ENCODE assay signal across 1 cellular context in genomic region chr4:72325215-72325614, GRCh38.
A peak's percentile ranks its signal among the peaks of the same experiment; 100 is the strongest.
TF ChIP-seq lines count a peak whose summit lies in the region.

No MANE protein-coding gene starts in this region.

TF ChIP-seq in HEK293, 187 proteins besides CTCF, POLR2A, EP300 and RAD21 (continued from another document):
- TF ChIP-seq ZNF223 (tag by site-specific recombination; IDR thresholded peaks at IDR 0.05) (no peak), REST (tag by site-specific recombination; IDR thresholded peaks at IDR 0.05) (no peak), ZNF580 (tag by site-specific recombination; IDR thresholded peaks at IDR 0.05) (0 out of 2 replicates have a peak, but pooled peaks have one; percentile 54), ZNF843 (tag by site-specific recombination; IDR thresholded peaks at IDR 0.05) (peak; percentile 92), PRDM6 (tag by site-specific recombination; IDR thresholded peaks at IDR 0.05) (peak; percentile 95), OVOL3 (tag by site-specific recombination; IDR thresholded peaks at IDR 0.05) (peak; percentile 60; the same call in 1 of the 2 replicates), ZNF776 (tag by site-specific recombination; IDR thresholded peaks at IDR 0.05; ENCODE audit: borderline replicate concordance) (no peak), ZNF549 (tag by site-specific recombination; IDR thresholded peaks at IDR 0.05) (no peak), ZBTB26 (tag by site-specific recombination; optimal IDR thresholded peaks at IDR 0.05) (no peak), ZNF138 (tag by site-specific recombination; IDR thresholded peaks at IDR 0.05; ENCODE audit: borderline replicate concordance) (no peak), OSR2 (tag by site-specific recombination; IDR thresholded peaks at IDR 0.05) (peak; percentile 55; the same call in 1 of the 2 replicates), IKZF3 (tag by site-specific recombination; IDR thresholded peaks at IDR 0.05) (0 out of 2 replicates have a peak, but pooled peaks have one; percentile 50), ZNF280D (tag by site-specific recombination; IDR thresholded peaks at IDR 0.05) (no peak), ZNF335 (tag by site-specific recombination; conservative IDR thresholded peaks at IDR 0.05) (peak; percentile 18; the same call in 1 of the 2 replicates), ZNF600 (tag by site-specific recombination; IDR thresholded peaks at IDR 0.05) (no peak), ZNF274 (IDR thresholded peaks at IDR 0.05; ENCODE audit: low read length) (no peak), ZNF274 (tag by site-specific recombination; IDR thresholded peaks at IDR 0.05; ENCODE audit: borderline replicate concordance) (no peak)
